ENCODE assay signal across 9 cellular contexts in genomic region chr1:102899935-102900334, GRCh38.
"Had no signal": no experiment of that assay in that cellular context is flagged by ENCODE, and none has a peak within 500 bp of the region (broad histone marks: within the 10 kb centered on the region; RNA-seq: fewer than 3 reads in every experiment).

No MANE protein-coding gene starts in this region.

- H3K36me3 Mint-ChIP-seq: IgD-negative memory B cell had no signal

- H2AFZ ChIP-seq: GM23338 had no signal

- FAIRE-seq: H1, H54, HTR-8/SVneo had no signal

- H3K4me1 Mint-ChIP-seq: GM23338, H9, IgD-negative memory B cell had no signal

- H3K4me2 ChIP-seq: GM23338 had no signal

- H3K4me3 Mint-ChIP-seq: GM23338, H9, HFFc6, IgD-negative memory B cell had no signal

- ATAC-seq: GM23338 had no signal

- H3K27me3 Mint-ChIP-seq: IgD-negative memory B cell had no signal

- H3K27ac Mint-ChIP-seq: GM23338, H9, HFFc6, IgD-negative memory B cell had no signal

- H3K9me3 Mint-ChIP-seq: GM23338, H9, HFFc6 had no signal

- H3K4me3 ChIP-seq: GM23338 had no signal

- DNase-seq: H9, HCEC 1CT, HFFc6, KBM-7 had no signal
